In genomic region chr11:75022289-75022688, GRCh38 we compare ENCODE assay signal across 11 cellular contexts. TPM values are rescaled to one million over a fixed set of nuclear protein-coding genes. Genes with fewer than 3 reads are reported as not detected.
DNase-seq lines count a peak whose midpoint lies in the region; ATAC-seq and TF ChIP-seq lines count a peak whose summit lies in the region.
"Had no signal": no experiment of that assay in that cellular context is flagged by ENCODE, and none has a peak within 500 bp of the region (broad histone marks: within the 10 kb centered on the region; RNA-seq: fewer than 3 reads in every experiment).

No MANE protein-coding gene starts in this region.

- H3K4me1 ChIP-seq in psoas muscle (peaks cover 34% of the 10 kb centered on the region), right atrium auricular region (peaks cover 0 to 12% of the 10 kb centered on the region in 2 donors)
- H3K4me1 ChIP-seq: SJCRH30 had no signal

- no peaks in the 10 kb centered on the region for H3K27me3 Mint-ChIP-seq in Calu3 (ENCODE audit: unreplicated experiment)
- H3K27me3 Mint-ChIP-seq: central memory CD8-positive, alpha-beta T cell had no signal

- H3K9me3 Mint-ChIP-seq in Calu3 (ENCODE audit: low read depth, unreplicated experiment) = peaks cover 2% of the 10 kb centered on the region
- H3K9me3 Mint-ChIP-seq: central memory CD8-positive, alpha-beta T cell had no signal

- H3K36me3 Mint-ChIP-seq in Calu3 (ENCODE audit: insufficient read depth, unreplicated experiment) = no peaks in the 10 kb centered on the region

- ATAC-seq in GM19023 (IDR thresholded peaks at IDR 0.05; ENCODE audit: unreplicated experiment) (peak; percentile 40), GM21529 (IDR thresholded peaks at IDR 0.05; ENCODE audit: unreplicated experiment) (peak; percentile 55), HG03159 (IDR thresholded peaks at IDR 0.05; ENCODE audit: unreplicated experiment) (peak; percentile 58), psoas muscle (no peak)

- intact Hi-C loops in psoas muscle (cut with DNase I) (loop anchor here in 1 of 2 donors (10.0 kb wide), 1 partner anchor 223 kb away; the partner anchor contains the start of gene TPBGL), Calu3 (cut with micrococcal nuclease; ENCODE audit: unreplicated experiment) (loop anchor here (1.0 to 2.0 kb wide), 3 partner anchors 119 to 227 kb away; no protein-coding TSS in a partner anchor)

- no peak overlapping the region for H3K27ac Mint-ChIP-seq in Calu3 (ENCODE audit: unreplicated experiment)

- no peak overlapping the region for H3K4me3 Mint-ChIP-seq in Calu3 (ENCODE audit: low read depth, unreplicated experiment)
- H3K4me3 Mint-ChIP-seq: central memory CD8-positive, alpha-beta T cell had no signal

- H3K9me3 ChIP-seq in psoas muscle = no peaks in the 10 kb centered on the region
- H3K9me3 ChIP-seq in right atrium auricular region = no peaks in the 10 kb centered on the region
- H3K9me3 ChIP-seq: SJCRH30 had no signal

- 70 to 80% (median 75%) methylated on average over 3 of the region's 3 CpGs for WGBS in psoas muscle, 3 donors

- H3K27ac ChIP-seq in psoas muscle (no peak overlapping the region), right atrium auricular region (no peak overlapping the region)
- H3K27ac ChIP-seq: SJCRH30 had no signal

- no peaks in the 10 kb centered on the region for H3K27me3 ChIP-seq in psoas muscle (ENCODE audit: insufficient read depth in 3 of 3, low read length in 2 of 3)
- no peaks in the 10 kb centered on the region for H3K27me3 ChIP-seq in right atrium auricular region
- H3K27me3 ChIP-seq: heart right ventricle, SJCRH30 had no signal

- DNase-seq in left kidney (ENCODE audit: low read depth, low spot score) (peak; percentile 36), psoas muscle (no peak), Calu3 (no peak), germinal center (ENCODE audit: low spot score) (no peak), right atrium auricular region (ENCODE audit: low spot score) (no peak)

- CTCF ChIA-PET in Calu3 (lab: Charles Lee) = interaction anchor here (0.6 to 3.8 kb wide), 20 partner anchors 9 to 1297 kb away, joined by 3 to 89 read pairs (median 4); partner anchors contain the start of gene NEU3

- H3K36me3 ChIP-seq in psoas muscle (ENCODE audit: insufficient read depth in 1 of 2, low read depth in 1 of 2) (no peaks in the 10 kb centered on the region), right atrium auricular region (no peaks in the 10 kb centered on the region)
- H3K36me3 ChIP-seq: heart right ventricle, SJCRH30 had no signal

- no TSS peak for BruUV-seq in Calu3 (replicated peaks; lab: Mats Ljungman, UMichigan)

- no peak overlapping the region for H3K4me3 ChIP-seq in psoas muscle
- no peak overlapping the region for H3K4me3 ChIP-seq in right atrium auricular region
- H3K4me3 ChIP-seq: heart right ventricle, SJCRH30 had no signal

- peaks cover 8% of the 10 kb centered on the region for H3K4me1 Mint-ChIP-seq in Calu3 (ENCODE audit: low read depth, unreplicated experiment)
- H3K4me1 Mint-ChIP-seq: central memory CD8-positive, alpha-beta T cell had no signal

- no peak for TF ChIP-seq CTCF in psoas muscle (IDR thresholded peaks at IDR 0.05)
- TF ChIP-seq CTCF in Calu3 (IDR thresholded peaks at IDR 0.05; ENCODE audit: unreplicated experiment) = no peak
- no peak for TF ChIP-seq CTCF in right atrium auricular region (IDR thresholded peaks at IDR 0.05)

RNA-seq across cellular contexts. Expression of gene NEU3, which starts 33.6 kb away (rescaled TPM):
- 10 to 100 TPM; 14.0 to 26.7 (median 18.0) TPM for total RNA-seq in psoas muscle
- polyA plus RNA-seq in psoas muscle = 1 to 10 TPM; 1.8 to 9.3 (median 4.3) TPM
- 11.4 and 14.2 TPM in 2 replicates for total RNA-seq in Calu3 (2022)
- 1 to 10 TPM; 3.0 to 8.4 TPM for total RNA-seq in right atrium auricular region

Comparison
In these comparisons a context has a peak if more than half of its experiments do, and no peak if none do; other contexts are left out.
1. ATAC-seq: peak in GM19023 (single experiment), GM21529 (single experiment) and HG03159 (single experiment); none in psoas muscle (0 of 4).